ENCODE assay signal across 8 cellular contexts in the genomic region with DNA sequence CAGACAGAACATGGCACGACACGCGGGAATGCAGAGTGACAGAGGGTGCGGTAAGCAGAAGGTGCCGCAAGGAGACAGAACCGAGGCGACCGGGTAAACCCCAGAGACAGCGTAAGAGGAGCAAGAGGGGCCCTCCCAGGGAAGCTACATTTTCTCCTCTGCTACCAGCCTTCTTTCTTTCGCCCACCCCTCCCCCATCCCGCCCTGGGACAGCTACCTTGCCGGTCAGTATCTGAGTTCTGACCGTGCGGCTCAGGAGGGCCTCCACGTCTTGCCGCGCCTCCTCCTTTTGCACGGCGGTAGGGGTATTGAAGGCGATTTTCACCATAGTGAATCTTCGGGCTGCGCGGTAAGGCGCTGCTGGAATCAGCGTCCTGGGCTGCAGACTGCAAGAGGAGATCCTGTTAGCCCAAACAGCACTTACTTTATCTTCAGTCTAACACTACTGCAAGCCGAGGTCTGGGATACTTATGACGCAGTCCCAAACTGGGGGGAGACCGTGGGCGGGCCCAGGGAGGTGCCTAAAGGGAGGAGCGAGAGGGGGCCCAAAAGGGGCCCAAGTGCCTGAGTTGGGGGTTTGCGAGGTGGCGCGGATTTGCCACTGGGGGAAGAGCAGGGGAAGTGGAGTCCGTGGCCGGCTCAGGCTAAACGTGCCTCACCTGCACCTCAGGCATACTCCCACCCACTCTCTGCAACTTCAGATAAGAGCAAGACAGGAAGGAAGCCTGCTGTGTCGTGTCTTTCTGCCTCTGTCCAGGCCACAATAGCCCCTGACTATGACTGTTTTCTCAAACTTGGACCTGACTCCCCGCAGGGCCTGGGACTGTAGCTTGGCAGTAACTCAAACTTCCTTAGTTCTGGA.
DNase-seq lines count a peak whose midpoint lies in the region; ATAC-seq and TF ChIP-seq lines count a peak whose summit lies in the region.

A gene (minus strand): TSS at position 447 of the 862 bp plus-strand sequence. CDS start 119 bp downstream, at position 328.

- no peaks in the 10 kb centered on the region for H3K9me3 Mint-ChIP-seq in memory B cell

- DNase-seq in central memory CD4-positive, alpha-beta T cell = peak; percentile 65
- DNase-seq in memory B cell (ENCODE audit: low spot score in 2 of 2) = peak; percentile 29 to 30
- peak; percentile 18 to 23 for DNase-seq in stimulated activated CD8-positive, alpha-beta memory T cell treated with anti-CD3 and anti-CD28 coated beads, Interleukin-15, amount 100 ng/mL, for 4 hours (ENCODE audit: low read depth in 2 of 2)
- DNase-seq in NCI-H1048 (lab: John Stamatoyannopoulos, UW) = no peak
- DNase-seq in kidney glomerular epithelial cell (lab: John Stamatoyannopoulos, UW) = no peak

- peak within 1 kb of the TSS; percentile 97 for H3K27ac Mint-ChIP-seq in memory B cell

- peaks cover 11% of the 10 kb centered on the region for H3K4me1 Mint-ChIP-seq in memory B cell

- H3K36me3 Mint-ChIP-seq in memory B cell = peaks cover 8% of the 10 kb centered on the region

- H3K27ac ChIP-seq in VCaP = peak within 1 kb of the TSS; percentile 85

- H3K27me3 Mint-ChIP-seq in memory B cell = no peaks in the 10 kb centered on the region

- TF ChIP-seq CTCF in VCaP (conservative IDR thresholded peaks at IDR 0.05) = no peak

- ATAC-seq in GM18861 (IDR thresholded peaks at IDR 0.05; ENCODE audit: unreplicated experiment) = peak; percentile 66
- peak; percentile 81 for ATAC-seq in HG03045 (IDR thresholded peaks at IDR 0.05; ENCODE audit: unreplicated experiment)
- peak; percentile 89 for ATAC-seq in memory B cell (ENCODE audit: low read depth)

- peak within 1 kb of the TSS; percentile 92 for H3K4me3 Mint-ChIP-seq in memory B cell

Comparison
In these comparisons a context has a peak if more than half of its experiments do, and no peak if none do; other contexts are left out.
1. DNase-seq: peak in central memory CD4-positive, alpha-beta T cell (single experiment), memory B cell (2 of 2) and stimulated activated CD8-positive, alpha-beta memory T cell treated with anti-CD3 and anti-CD28 coated beads, Interleukin-15, amount 100 ng/mL, for 4 hours (2 of 2); none in NCI-H1048 (single experiment) and kidney glomerular epithelial cell (single experiment).
2. Peak in every context shown above with its lines, with median percentiles within 50 percentile points of each other: ATAC-seq.